ENCODE assay signal across 2 cellular contexts in the genomic region with DNA sequence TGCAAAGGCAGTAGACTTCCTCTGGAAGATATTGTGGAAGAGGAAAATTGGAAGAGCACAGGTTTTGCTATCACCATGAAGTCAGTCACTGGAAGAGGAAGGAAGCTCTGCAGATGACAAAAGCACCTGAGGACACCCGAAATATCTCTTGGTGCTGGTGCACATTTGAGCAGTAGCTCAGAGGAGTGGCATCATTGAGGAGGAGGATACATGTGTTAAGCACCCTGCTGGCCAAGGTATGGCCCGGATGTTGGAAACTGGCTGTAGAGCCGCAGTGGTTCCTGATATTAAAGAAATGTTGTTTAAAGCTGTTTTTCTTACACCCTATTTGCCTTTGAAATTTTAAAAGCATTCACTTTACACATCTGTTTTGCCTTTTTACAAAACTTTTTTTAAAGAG.
A peak's percentile ranks its signal among the peaks of the same experiment; 100 is the strongest.
TF ChIP-seq lines count a peak whose summit lies in the region.

No MANE protein-coding gene starts in this region.

TF ChIP-seq in PFSK-1, 5 proteins besides CTCF, POLR2A, EP300 and RAD21:
- TF ChIP-seq POLR2AphosphoS5 (IDR thresholded peaks at IDR 0.05; ENCODE audit: low read depth, low read length) (0 out of 2 replicates have a peak, but pooled peaks have one; percentile 26), TAF1 (IDR thresholded peaks at IDR 0.05; ENCODE audit: borderline replicate concordance, insufficient read depth, low read length) (no peak)
TF ChIP-seq in PFSK-1: peak in this region for 1.

TF ChIP-seq in K562, 482 proteins besides CTCF, POLR2A, EP300 and RAD21:
- TF ChIP-seq CHD2 (IDR thresholded peaks at IDR 0.05; ENCODE audit: low read depth, low read length) (no peak), ZNF780A (CRISPR knock-in tag; IDR thresholded peaks at IDR 0.05) (no peak), ZNF589 (CRISPR knock-in tag; IDR thresholded peaks at IDR 0.05; ENCODE audit: low read depth) (no peak), ZNF766 (CRISPR knock-in tag; conservative IDR thresholded peaks at IDR 0.05) (no peak), CREBBP (IDR thresholded peaks at IDR 0.05; ENCODE audit: low read depth, low read length) (no peak), FUS (optimal IDR thresholded peaks at IDR 0.05; ENCODE audit: low read depth, low read length) (no peak), ZNF133 (CRISPR knock-in tag; IDR thresholded peaks at IDR 0.05) (no peak), GTF2F1 (IDR thresholded peaks at IDR 0.05; ENCODE audit: low read depth, low read length) (no peak), YBX1 (IDR thresholded peaks at IDR 0.05) (no peak), KAT7 (CRISPR knock-in tag; IDR thresholded peaks at IDR 0.05; ENCODE audit: borderline replicate concordance) (no peak), SRF (CRISPR knock-in tag; IDR thresholded peaks at IDR 0.05) (no peak), SIRT6 (IDR thresholded peaks at IDR 0.05; ENCODE audit: low read depth, low read length) (no peak), TCF7 (IDR thresholded peaks at IDR 0.05; ENCODE audit: borderline replicate concordance) (no peak), KLF13 (tag; IDR thresholded peaks at IDR 0.05; ENCODE audit: borderline replicate concordance, low read depth) (no peak)
- TF ChIP-seq, protein P1, sequence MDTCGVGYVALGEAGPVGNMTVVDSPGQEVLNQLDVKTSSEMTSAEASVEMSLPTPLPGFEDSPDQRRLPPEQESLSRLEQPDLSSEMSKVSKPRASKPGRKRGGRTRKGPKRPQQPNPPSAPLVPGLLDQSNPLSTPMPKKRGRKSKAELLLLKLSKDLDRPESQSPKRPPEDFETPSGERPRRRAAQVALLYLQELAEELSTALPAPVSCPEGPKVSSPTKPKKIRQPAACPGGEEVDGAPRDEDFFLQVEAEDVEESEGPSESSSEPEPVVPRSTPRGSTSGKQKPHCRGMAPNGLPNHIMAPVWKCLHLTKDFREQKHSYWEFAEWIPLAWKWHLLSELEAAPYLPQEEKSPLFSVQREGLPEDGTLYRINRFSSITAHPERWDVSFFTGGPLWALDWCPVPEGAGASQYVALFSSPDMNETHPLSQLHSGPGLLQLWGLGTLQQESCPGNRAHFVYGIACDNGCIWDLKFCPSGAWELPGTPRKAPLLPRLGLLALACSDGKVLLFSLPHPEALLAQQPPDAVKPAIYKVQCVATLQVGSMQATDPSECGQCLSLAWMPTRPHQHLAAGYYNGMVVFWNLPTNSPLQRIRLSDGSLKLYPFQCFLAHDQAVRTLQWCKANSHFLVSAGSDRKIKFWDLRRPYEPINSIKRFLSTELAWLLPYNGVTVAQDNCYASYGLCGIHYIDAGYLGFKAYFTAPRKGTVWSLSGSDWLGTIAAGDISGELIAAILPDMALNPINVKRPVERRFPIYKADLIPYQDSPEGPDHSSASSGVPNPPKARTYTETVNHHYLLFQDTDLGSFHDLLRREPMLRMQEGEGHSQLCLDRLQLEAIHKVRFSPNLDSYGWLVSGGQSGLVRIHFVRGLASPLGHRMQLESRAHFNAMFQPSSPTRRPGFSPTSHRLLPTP (IDR thresholded peaks at IDR 0.05; ENCODE audit: borderline replicate concordance, extremely low read depth, insufficient read length): no peak
- TF ChIP-seq, protein P2, sequence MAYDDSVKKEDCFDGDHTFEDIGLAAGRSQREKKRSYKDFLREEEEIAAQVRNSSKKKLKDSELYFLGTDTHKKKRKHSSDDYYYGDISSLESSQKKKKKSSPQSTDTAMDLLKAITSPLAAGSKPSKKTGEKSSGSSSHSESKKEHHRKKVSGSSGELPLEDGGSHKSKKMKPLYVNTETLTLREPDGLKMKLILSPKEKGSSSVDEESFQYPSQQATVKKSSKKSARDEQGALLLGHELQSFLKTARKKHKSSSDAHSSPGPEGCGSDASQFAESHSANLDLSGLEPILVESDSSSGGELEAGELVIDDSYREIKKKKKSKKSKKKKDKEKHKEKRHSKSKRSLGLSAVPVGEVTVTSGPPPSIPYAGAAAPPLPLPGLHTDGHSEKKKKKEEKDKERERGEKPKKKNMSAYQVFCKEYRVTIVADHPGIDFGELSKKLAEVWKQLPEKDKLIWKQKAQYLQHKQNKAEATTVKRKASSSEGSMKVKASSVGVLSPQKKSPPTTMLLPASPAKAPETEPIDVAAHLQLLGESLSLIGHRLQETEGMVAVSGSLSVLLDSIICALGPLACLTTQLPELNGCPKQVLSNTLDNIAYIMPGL (CRISPR knock-in tag; IDR thresholded peaks at IDR 0.05): no peak
